In genomic region chr7:132778761-132779160, GRCh38 we compare ENCODE assay signal across 14 cellular contexts.
DNase-seq lines count a peak whose midpoint lies in the region; ATAC-seq and TF ChIP-seq lines count a peak whose summit lies in the region.
"Had no signal": no experiment of that assay in that cellular context is flagged by ENCODE, and none has a peak within 500 bp of the region (broad histone marks: within the 10 kb centered on the region; RNA-seq: fewer than 3 reads in every experiment).

No MANE protein-coding gene starts in this region.

- no peak overlapping the region for H3K27ac Mint-ChIP-seq in activated T-cell treated with anti-CD3 and anti-CD28 coated beads, Interleukin-2, amount 50 U/mL, for 72 hours
- peak overlapping the region in 2 of 3 donors; percentile 70 to 72 for H3K27ac Mint-ChIP-seq in CD4-positive, CD25-positive, alpha-beta regulatory T cell
- H3K27ac Mint-ChIP-seq in CD8-positive, alpha-beta T cell, result peak overlapping the region; percentile 11

- intact Hi-C loops in CD8-positive, alpha-beta T cell (cut with DNase I, micrococcal nuclease), result no loop called here
- intact Hi-C loops in psoas muscle (cut with DNase I), result no loop called here

- peak; percentile 12 to 18 for DNase-seq in activated T-cell treated with anti-CD3 and anti-CD28 coated beads, Interleukin-2, amount 50 U/mL, for 72 hours
- DNase-seq in activated T-cell treated with anti-CD3 and anti-CD28 coated beads for 4 hours (no peak), foreskin keratinocyte (peak in 1 of 2 donors; percentile 3), NCI-H526 (lab: John Stamatoyannopoulos, UW) (no peak), psoas muscle (no peak)
- DNase-seq in CD4-positive, CD25-positive, alpha-beta regulatory T cell, result no peak
- DNase-seq in CD8-positive, alpha-beta T cell, result no peak
- DNase-seq: ACHN, C1 segment of cervical spinal cord, H7, KBM-7, NCI-H524 treated with DMSO at 0.1 percent for 48 hours, PC-9 had no signal

- H3K36me3 Mint-ChIP-seq in activated T-cell treated with anti-CD3 and anti-CD28 coated beads, Interleukin-2, amount 50 U/mL, for 72 hours (ENCODE audit: insufficient read depth in 2 of 2), result no peaks in the 10 kb centered on the region
- peaks cover 6% of the 10 kb centered on the region for H3K36me3 Mint-ChIP-seq in CD4-positive, CD25-positive, alpha-beta regulatory T cell
- H3K36me3 Mint-ChIP-seq in CD8-positive, alpha-beta T cell, result peaks cover 4% of the 10 kb centered on the region

- H3K27me3 ChIP-seq in CD4-positive, CD25-positive, alpha-beta regulatory T cell (ENCODE audit: control insufficient read depth, insufficient read depth, low read length), result no peaks in the 10 kb centered on the region
- H3K27me3 ChIP-seq in CD8-positive, alpha-beta T cell (ENCODE audit: insufficient read depth, low read length), result no peaks in the 10 kb centered on the region
- H3K27me3 ChIP-seq in foreskin keratinocyte (no peaks in the 10 kb centered on the region), psoas muscle (ENCODE audit: insufficient read depth in 3 of 3, low read length in 2 of 3) (no peaks in the 10 kb centered on the region)

- H3K4me3 Mint-ChIP-seq in activated T-cell treated with anti-CD3 and anti-CD28 coated beads, Interleukin-2, amount 50 U/mL, for 72 hours, result no peak overlapping the region
- peak overlapping the region in 1 of 4 donors; percentile 18 for H3K4me3 Mint-ChIP-seq in CD4-positive, CD25-positive, alpha-beta regulatory T cell
- H3K4me3 Mint-ChIP-seq in CD8-positive, alpha-beta T cell, result no peak overlapping the region

- H3K4me1 Mint-ChIP-seq in activated T-cell treated with anti-CD3 and anti-CD28 coated beads, Interleukin-2, amount 50 U/mL, for 72 hours (ENCODE audit: low read depth), result peaks cover 29% of the 10 kb centered on the region
- H3K4me1 Mint-ChIP-seq in CD4-positive, CD25-positive, alpha-beta regulatory T cell, result peaks cover 10 to 25% (median 19%) of the 10 kb centered on the region in 4 donors
- H3K4me1 Mint-ChIP-seq in CD8-positive, alpha-beta T cell (ENCODE audit: low read depth), result peaks cover 18% of the 10 kb centered on the region

- no peaks in the 10 kb centered on the region for H3K9me3 ChIP-seq in CD4-positive, CD25-positive, alpha-beta regulatory T cell (ENCODE audit: control insufficient read depth in 2 of 2, low read length in 2 of 2)
- H3K9me3 ChIP-seq in CD8-positive, alpha-beta T cell (ENCODE audit: low read length), result no peaks in the 10 kb centered on the region
- no peaks in the 10 kb centered on the region for H3K9me3 ChIP-seq in psoas muscle

- peaks cover 3 to 5% of the 10 kb centered on the region in 2 donors for H3K9me3 Mint-ChIP-seq in activated T-cell treated with anti-CD3 and anti-CD28 coated beads, Interleukin-2, amount 50 U/mL, for 72 hours
- peaks cover 0 to 9% (median 0%) of the 10 kb centered on the region in 7 donors for H3K9me3 Mint-ChIP-seq in CD4-positive, CD25-positive, alpha-beta regulatory T cell
- no peaks in the 10 kb centered on the region for H3K9me3 Mint-ChIP-seq in CD8-positive, alpha-beta T cell

- POLR2A ChIA-PET in CD8-positive, alpha-beta T cell (lab: Charles Lee), result interaction anchor here (0.6 kb wide), 2 partner anchors 18 to 514 kb away, joined by 3 read pairs; no protein-coding TSS in a partner anchor

- no peak overlapping the region for H3K4me3 ChIP-seq in CD4-positive, CD25-positive, alpha-beta regulatory T cell (ENCODE audit: low read depth, low read length)
- no peak overlapping the region for H3K4me3 ChIP-seq in CD8-positive, alpha-beta T cell (ENCODE audit: low read depth, low read length)
- H3K4me3 ChIP-seq in psoas muscle, result no peak overlapping the region
- H3K4me3 ChIP-seq: PC-9 had no signal

- CTCF ChIA-PET in CD8-positive, alpha-beta T cell (lab: Charles Lee), result no interaction called here

- TF ChIP-seq CTCF in CD8-positive, alpha-beta T cell (IDR thresholded peaks at IDR 0.05), result no peak
- no peak for TF ChIP-seq CTCF in foreskin keratinocyte (conservative IDR thresholded peaks at IDR 0.05)
- TF ChIP-seq CTCF in psoas muscle (IDR thresholded peaks at IDR 0.05), result no peak

- 85 to 88% (median 85%) methylated on average over 4 of the region's 4 CpGs for WGBS in psoas muscle, 3 donors

- no peaks in the 10 kb centered on the region for H3K27me3 Mint-ChIP-seq in activated T-cell treated with anti-CD3 and anti-CD28 coated beads, Interleukin-2, amount 50 U/mL, for 72 hours (ENCODE audit: low read depth)
- H3K27me3 Mint-ChIP-seq in CD4-positive, CD25-positive, alpha-beta regulatory T cell, result no peaks in the 10 kb centered on the region
- peaks cover 3% of the 10 kb centered on the region for H3K27me3 Mint-ChIP-seq in CD8-positive, alpha-beta T cell (ENCODE audit: low read depth)

- ATAC-seq in activated T-cell treated with anti-CD3 and anti-CD28 coated beads, Interleukin-2, amount 50 U/mL, for 72 hours (replicated peaks in 1 of 2), result peak; percentile 73 to 74
- no peak for ATAC-seq in CD4-positive, CD25-positive, alpha-beta regulatory T cell (ENCODE audit: low read depth in 2 of 2)
- ATAC-seq in CD8-positive, alpha-beta T cell, result no peak
- ATAC-seq in foreskin keratinocyte (peak; percentile 26), psoas muscle (no peak)

- no peak overlapping the region for H3K27ac ChIP-seq in CD4-positive, CD25-positive, alpha-beta regulatory T cell (ENCODE audit: insufficient read depth, low read length, poor library complexity, severe bottlenecking)
- H3K27ac ChIP-seq in CD8-positive, alpha-beta T cell (ENCODE audit: low read depth, low read length), result no peak overlapping the region
- H3K27ac ChIP-seq in foreskin keratinocyte (no peak overlapping the region), psoas muscle (no peak overlapping the region)
- H3K27ac ChIP-seq: PC-9, RWPE1 had no signal

- H3K36me3 ChIP-seq in CD4-positive, CD25-positive, alpha-beta regulatory T cell (ENCODE audit: control insufficient read depth, insufficient read depth, low read length), result peaks cover 2% of the 10 kb centered on the region
- H3K36me3 ChIP-seq in CD8-positive, alpha-beta T cell (ENCODE audit: insufficient read depth, low read length), result no peaks in the 10 kb centered on the region
- no peaks in the 10 kb centered on the region for H3K36me3 ChIP-seq in psoas muscle (ENCODE audit: insufficient read depth in 1 of 2, low read depth in 1 of 2)

- peaks cover 6% of the 10 kb centered on the region for H3K4me1 ChIP-seq in CD4-positive, CD25-positive, alpha-beta regulatory T cell (ENCODE audit: control insufficient read depth, insufficient read depth, low read length, poor library complexity, severe bottlenecking)
- H3K4me1 ChIP-seq in CD8-positive, alpha-beta T cell (ENCODE audit: insufficient read depth, low read length), result no peaks in the 10 kb centered on the region
- H3K4me1 ChIP-seq in foreskin keratinocyte (no peaks in the 10 kb centered on the region), psoas muscle (no peaks in the 10 kb centered on the region)

Comparison
In these comparisons a context has a peak if more than half of its experiments do, and no peak if none do; other contexts are left out.
1. DNase-seq: peak in activated T-cell treated with anti-CD3 and anti-CD28 coated beads, Interleukin-2, amount 50 U/mL, for 72 hours (2 of 2); none in activated T-cell treated with anti-CD3 and anti-CD28 coated beads for 4 hours (single experiment), CD4-positive, CD25-positive, alpha-beta regulatory T cell (0 of 3), CD8-positive, alpha-beta T cell (0 of 7), NCI-H526 (0 of 2) and psoas muscle (0 of 2).
2. ATAC-seq: peak in activated T-cell treated with anti-CD3 and anti-CD28 coated beads, Interleukin-2, amount 50 U/mL, for 72 hours (2 of 2) and foreskin keratinocyte (single experiment); none in CD4-positive, CD25-positive, alpha-beta regulatory T cell (0 of 2), CD8-positive, alpha-beta T cell (single experiment) and psoas muscle (0 of 4).